32 cellular contexts compared by ENCODE assay signal in the genomic region with DNA sequence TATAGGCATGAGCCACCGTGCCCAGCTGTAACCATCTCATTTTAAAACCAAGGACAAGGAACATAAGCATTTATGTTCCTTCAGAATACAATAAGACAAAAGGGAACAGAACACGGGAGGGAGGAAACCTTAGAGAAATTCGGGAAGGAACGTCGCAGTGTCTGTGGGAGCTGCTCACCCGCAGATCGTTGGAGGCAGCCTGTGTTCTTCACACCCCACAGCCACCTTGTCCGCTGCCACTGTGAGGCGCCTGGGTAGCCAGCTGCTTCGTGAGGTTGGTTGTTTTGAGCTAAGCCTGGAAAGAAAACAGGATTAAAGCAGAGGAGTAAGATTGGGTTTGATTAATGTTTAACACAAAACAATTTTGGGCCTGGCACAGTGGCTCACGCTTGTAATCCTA.
"Had no signal": no experiment of that assay in that cellular context is flagged by ENCODE, and none has a peak within 500 bp of the region (broad histone marks: within the 10 kb centered on the region; RNA-seq: fewer than 3 reads in every experiment).

No MANE protein-coding gene starts in this region.

- H3K36me3 ChIP-seq: adrenal gland, breast epithelium had no signal

- H3K4me1 ChIP-seq: adrenal gland, body of pancreas, breast epithelium had no signal

- H3K27me3 Mint-ChIP-seq: activated CD4-positive, alpha-beta T cell treated with anti-CD3 and anti-CD28 coated beads, Interleukin-2, amount 10 ng/mL, durations not matched to agents 24 days and 14 days; activated CD8-positive, alpha-beta T cell treated with anti-CD3 and anti-CD28 coated beads for 36 hours; T-cell had no signal

- H3K27ac Mint-ChIP-seq: activated CD4-positive, alpha-beta T cell treated with anti-CD3 and anti-CD28 coated beads, Interleukin-2, amount 10 ng/mL, durations not matched to agents 24 days and 14 days; activated CD8-positive, alpha-beta T cell treated with anti-CD3 and anti-CD28 coated beads for 36 hours; activated naive CD4-positive, alpha-beta T cell treated with anti-CD3 and anti-CD28 coated beads, Interleukin-2, amount 50 U/mL, for 72 hours; activated T-cell treated with anti-CD3 and anti-CD28 coated beads, Interleukin-2, amount 50 U/mL, for 72 hours; activated T-helper 17 cell treated with anti-CD3 and anti-CD28 coated beads, Interleukin-2, amount 50 U/mL, for 72 hours; T-cell had no signal

- H3K4me3 ChIP-seq: adrenal gland, body of pancreas, breast epithelium had no signal

- DNase-seq: activated CD4-positive, alpha-beta T cell treated with anti-CD3 and anti-CD28 coated beads, Interleukin-2, amount 50 U/mL, for 4 hours; activated CD8-positive, alpha-beta T cell treated with anti-CD3 and anti-CD28 coated beads for 36 hours; activated effector memory CD4-positive, alpha-beta T cell treated with anti-CD3 and anti-CD28 coated beads, Interleukin-2, amount 50 U/mL, for 16 hours; activated naive CD4-positive, alpha-beta T cell; activated T-cell treated with anti-CD3 and anti-CD28 coated beads, Interleukin-2, amount 50 U/mL, for 1 hour; activated T-cell treated with anti-CD3 and anti-CD28 coated beads, Interleukin-2, amount 50 U/mL, for 72 hours; adrenal gland; body of pancreas; caudate nucleus; cerebellar nuclear complex; NCI-H1092 treated with DMSO at 0.1 percent for 48 hours; NCI-H1417; NCI-H146; NCI-H187 treated with DMSO at 0.1 percent for 48 hours; NCI-H2081; NCI-H2171 treated with DMSO at 0.1 percent for 48 hours; NCI-H2227 treated with DMSO at 0.1 percent for 48 hours; NCI-H446; NCI-H510A treated with DMSO at 0.1 percent for 48 hours; NCI-H69; NK-92 treated with Interleukin-12 subunit alpha and Interleukin-12 subunit beta, amount 100 ng/mL, for 24 hours; PC-3; SIG-M5; T-cell; T-helper 2 cell had no signal

- H3K4me1 Mint-ChIP-seq: activated CD4-positive, alpha-beta T cell treated with anti-CD3 and anti-CD28 coated beads, Interleukin-2, amount 10 ng/mL, durations not matched to agents 24 days and 14 days; activated T-helper 17 cell treated with anti-CD3 and anti-CD28 coated beads, Interleukin-2, amount 50 U/mL, for 72 hours; T-cell had no signal

- H3K27ac ChIP-seq: adrenal gland, body of pancreas, RWPE1 had no signal

- H3K9me3 Mint-ChIP-seq: activated CD4-positive, alpha-beta T cell treated with anti-CD3 and anti-CD28 coated beads, Interleukin-2, amount 10 ng/mL, durations not matched to agents 24 days and 14 days; activated naive CD4-positive, alpha-beta T cell treated with anti-CD3 and anti-CD28 coated beads, Interleukin-2, amount 50 U/mL, for 72 hours; activated T-helper 17 cell treated with anti-CD3 and anti-CD28 coated beads, Interleukin-2, amount 50 U/mL, for 72 hours had no signal

- H3K36me3 Mint-ChIP-seq: activated naive CD4-positive, alpha-beta T cell treated with anti-CD3 and anti-CD28 coated beads, Interleukin-2, amount 50 U/mL, for 72 hours; T-cell had no signal

- H3K27me3 ChIP-seq: adrenal gland, body of pancreas, breast epithelium had no signal

- ATAC-seq: activated CD8-positive, alpha-beta T cell treated with anti-CD3 and anti-CD28 coated beads for 36 hours; activated naive CD4-positive, alpha-beta T cell treated with anti-CD3 and anti-CD28 coated beads, Interleukin-2, amount 50 U/mL, for 72 hours; activated T-cell treated with anti-CD3 and anti-CD28 coated beads, Interleukin-2, amount 50 U/mL, for 72 hours; activated T-helper 17 cell treated with anti-CD3 and anti-CD28 coated beads, Interleukin-2, amount 50 U/mL, for 72 hours; body of pancreas; PC-3; Right ventricle myocardium inferior; SK-N-SH treated with all-trans-retinoic acid at 6 μM for 48 hours; T-cell had no signal

- H3K4me3 Mint-ChIP-seq: activated CD4-positive, alpha-beta T cell treated with anti-CD3 and anti-CD28 coated beads, Interleukin-2, amount 10 ng/mL, durations not matched to agents 24 days and 14 days; activated CD8-positive, alpha-beta T cell treated with anti-CD3 and anti-CD28 coated beads for 36 hours; activated T-cell treated with anti-CD3 and anti-CD28 coated beads, Interleukin-2, amount 50 U/mL, for 72 hours; activated T-helper 17 cell treated with anti-CD3 and anti-CD28 coated beads, Interleukin-2, amount 50 U/mL, for 72 hours; T-cell had no signal

- H3K9me3 ChIP-seq: adrenal gland, body of pancreas, breast epithelium had no signal
